In genomic region chr20:53934421-53935352, GRCh38 we compare ENCODE assay signal across 1 cellular context.
TF ChIP-seq lines count a peak whose summit lies in the region.

No MANE protein-coding gene starts in this region.

TF ChIP-seq in K562, 482 proteins besides CTCF, POLR2A, EP300 and RAD21 (continued from another document and continues in another):
- TF ChIP-seq ZNF518B (CRISPR knock-in tag; IDR thresholded peaks at IDR 0.05) (no peak), MAZ (CRISPR knock-in tag; conservative IDR thresholded peaks at IDR 0.05 in 1 of 2, IDR thresholded peaks at IDR 0.05 in 1 of 2) (no peak; a peak in 1 of 4 replicates), ARHGAP35 (IDR thresholded peaks at IDR 0.05; ENCODE audit: partially characterized antibody) (no peak), NR2C1 (IDR thresholded peaks at IDR 0.05) (no peak), NR2C1 (tag; IDR thresholded peaks at IDR 0.05) (no peak), ARID1B (IDR thresholded peaks at IDR 0.05) (peak; percentile 86), ZNF184 (CRISPR knock-in tag; IDR thresholded peaks at IDR 0.05) (no peak), KAT7 (CRISPR knock-in tag; IDR thresholded peaks at IDR 0.05; ENCODE audit: borderline replicate concordance) (no peak), DPF2 (IDR thresholded peaks at IDR 0.05) (peak; percentile 81), PKNOX1 (IDR thresholded peaks at IDR 0.05) (peak; percentile 98), ZBTB9 (CRISPR knock-in tag; IDR thresholded peaks at IDR 0.05) (no peak), ZBTB26 (CRISPR knock-in tag; IDR thresholded peaks at IDR 0.05) (no peak), NR2F6 (CRISPR knock-in tag; IDR thresholded peaks at IDR 0.05) (no peak), RBFOX2 (IDR thresholded peaks at IDR 0.05; ENCODE audit: low read depth, low read length) (no peak), THAP7 (CRISPR knock-in tag; IDR thresholded peaks at IDR 0.05) (no peak), NR1H2 (CRISPR knock-in tag; IDR thresholded peaks at IDR 0.05) (no peak), TEAD4 (IDR thresholded peaks at IDR 0.05; ENCODE audit: low read length) (peak; percentile 61), TEAD4 (CRISPR knock-in tag; IDR thresholded peaks at IDR 0.05; ENCODE audit: borderline replicate concordance) (no peak), HMBOX1 (IDR thresholded peaks at IDR 0.05) (peak; percentile 44), GABPA (tag; conservative IDR thresholded peaks at IDR 0.05; ENCODE audit: low read depth) (peak; percentile 41; the same call in 1 of the 2 replicates), POLR2H (tag; IDR thresholded peaks at IDR 0.05; ENCODE audit: low read depth) (peak; percentile 58), ZFX (CRISPR knock-in tag; IDR thresholded peaks at IDR 0.05) (no peak), RBM17 (IDR thresholded peaks at IDR 0.05; ENCODE audit: borderline replicate concordance, low read depth, low read length) (no peak), PREB (CRISPR knock-in tag; IDR thresholded peaks at IDR 0.05) (no peak), HMG20B (CRISPR knock-in tag; IDR thresholded peaks at IDR 0.05) (no peak), HDAC6 (IDR thresholded peaks at IDR 0.05; ENCODE audit: low read depth, low read length) (no peak), ZNF175 (CRISPR knock-in tag; IDR thresholded peaks at IDR 0.05; ENCODE audit: low read depth) (peak; percentile 63), GABPB1 (CRISPR knock-in tag; IDR thresholded peaks at IDR 0.05) (no peak), ZNF232 (CRISPR knock-in tag; IDR thresholded peaks at IDR 0.05) (no peak), CGGBP1 (CRISPR knock-in tag; IDR thresholded peaks at IDR 0.05) (no peak), HINFP (tag; conservative IDR thresholded peaks at IDR 0.05; ENCODE audit: low read depth) (no peak), ZNF551 (CRISPR knock-in tag; IDR thresholded peaks at IDR 0.05) (no peak), RBM34 (IDR thresholded peaks at IDR 0.05; ENCODE audit: borderline replicate concordance, insufficient read depth, low read length) (no peak), KLF6 (CRISPR knock-in tag; IDR thresholded peaks at IDR 0.05; ENCODE audit: borderline replicate concordance) (no peak), NCOR1 (IDR thresholded peaks at IDR 0.05) (peak; percentile 74), POLR2AphosphoS5 (IDR thresholded peaks at IDR 0.05; ENCODE audit: control insufficient read depth, insufficient read depth, low read depth, low read length) (peak; percentile 56; the same call in 1 of the 2 replicates), CCAR2 (IDR thresholded peaks at IDR 0.05; ENCODE audit: low read depth, low read length) (no peak), BRF2 (IDR thresholded peaks at IDR 0.05; ENCODE audit: borderline replicate concordance, insufficient read depth, insufficient read length) (no peak), PCBP1 (IDR thresholded peaks at IDR 0.05; ENCODE audit: low read depth, low read length, poor library complexity, severe bottlenecking) (no peak), ZNF212 (CRISPR knock-in tag; IDR thresholded peaks at IDR 0.05) (no peak), SMARCA4 (IDR thresholded peaks at IDR 0.05) (peak; percentile 76), CREB3L1 (IDR thresholded peaks at IDR 0.05; ENCODE audit: borderline replicate concordance, low read depth) (no peak; the same call in 1 of the 2 replicates), FOSL1 (tag; conservative IDR thresholded peaks at IDR 0.05) (peak; percentile 66), CEBPB (tag; IDR thresholded peaks at IDR 0.05) (no peak), ZNF121 (CRISPR knock-in tag; conservative IDR thresholded peaks at IDR 0.05) (no peak), JUN (IDR thresholded peaks at IDR 0.05; ENCODE audit: borderline replicate concordance, low read depth, low read length) (no peak), JUN (CRISPR knock-in tag; IDR thresholded peaks at IDR 0.05; ENCODE audit: borderline replicate concordance) (no peak), FOXM1 (IDR thresholded peaks at IDR 0.05; ENCODE audit: low read depth) (peak; percentile 41; the same call in 1 of the 2 replicates), FOXM1 (CRISPR knock-in tag; IDR thresholded peaks at IDR 0.05; ENCODE audit: low read depth) (no peak), IFI16 (CRISPR knock-in tag; IDR thresholded peaks at IDR 0.05) (no peak), ZNF398 (CRISPR knock-in tag; IDR thresholded peaks at IDR 0.05) (no peak), PYGO2 (tag; IDR thresholded peaks at IDR 0.05) (no peak), CHD4 (IDR thresholded peaks at IDR 0.05; ENCODE audit: insufficient read depth, insufficient replicate concordance, low read depth, low read length, poor library complexity, severe bottlenecking) (no peak), RAD51 (IDR thresholded peaks at IDR 0.05; ENCODE audit: borderline replicate concordance, low read depth) (no peak), MEF2A (IDR thresholded peaks at IDR 0.05; ENCODE audit: control insufficient read depth, low read depth, low read length) (no peak), HDAC8 (tag; IDR thresholded peaks at IDR 0.05) (no peak), TBP (optimal IDR thresholded peaks at IDR 0.05; ENCODE audit: low read depth, low read length) (peak; percentile 53)
